14 cellular contexts compared by ENCODE assay signal in genomic region chr9:130940023-130940549, GRCh38. TPM values are rescaled to one million over a fixed set of nuclear protein-coding genes. Genes with fewer than 3 reads are reported as not detected.
A peak's percentile ranks its signal among the peaks of the same experiment; 100 is the strongest.
DNase-seq lines count a peak whose midpoint lies in the region; ATAC-seq and TF ChIP-seq lines count a peak whose summit lies in the region.
"Had no signal": no experiment of that assay in that cellular context is flagged by ENCODE, and none has a peak within 500 bp of the region (broad histone marks: within the 10 kb centered on the region; RNA-seq: fewer than 3 reads in every experiment).

No MANE protein-coding gene starts in this region.

- H3K4me2 ChIP-seq in parathyroid adenoma (ENCODE audit: low read length), result peak overlapping the region; percentile 86
- H3K4me2 ChIP-seq: KMS-11 had no signal

- no peaks in the 10 kb centered on the region for H3K79me2 ChIP-seq in parathyroid adenoma

- no peak for ATAC-seq in HG03159 (IDR thresholded peaks at IDR 0.05; ENCODE audit: unreplicated experiment)

- TF ChIP-seq POLR2A in lower leg skin (IDR thresholded peaks at IDR 0.05), result no peak

- H3K4me1 ChIP-seq in HUES6 (ENCODE audit: control insufficient read depth, insufficient read depth, low read length) (peaks cover 30% of the 10 kb centered on the region), colonic mucosa (peaks cover 4% of the 10 kb centered on the region), parathyroid adenoma (no peaks in the 10 kb centered on the region)

- no peak for TF ChIP-seq CTCF in colonic mucosa (IDR thresholded peaks at IDR 0.05)
- TF ChIP-seq CTCF in parathyroid adenoma (IDR thresholded peaks at IDR 0.05), result no peak
- no peak for TF ChIP-seq CTCF in lower leg skin (IDR thresholded peaks at IDR 0.05)

- H3K27ac ChIP-seq in HUES6 (ENCODE audit: low read depth, low read length), result no peak overlapping the region
- H3K27ac ChIP-seq in colonic mucosa, result no peak overlapping the region
- peak overlapping the region; percentile 42 for H3K27ac ChIP-seq in parathyroid adenoma
- H3K27ac ChIP-seq: KMS-11 had no signal

- whole genome bisulfite sequencing in lower leg skin, 2 donors, result 2 to 3% methylated on average over 32 of the region's 32 CpGs

- H3K9ac ChIP-seq in HUES6 (ENCODE audit: low read length) (no peak overlapping the region), colonic mucosa (ENCODE audit: low read depth in 2 of 2, low read length in 2 of 2) (peak overlapping the region in 1 of 2 donors; percentile 46), parathyroid adenoma (no peak overlapping the region)
- H3K9ac ChIP-seq: KMS-11 had no signal

- H3K9me3 ChIP-seq in HUES6 (ENCODE audit: control insufficient read depth, insufficient read depth, low read depth, low read length) (no peaks in the 10 kb centered on the region), colonic mucosa (no peaks in the 10 kb centered on the region), parathyroid adenoma (ENCODE audit: control insufficient read depth, low read length) (no peaks in the 10 kb centered on the region)

- H3K4me3 ChIP-seq in HUES6 (ENCODE audit: low read depth, low read length), result peak overlapping the region; percentile 67
- peak overlapping the region; percentile 63 for H3K4me3 ChIP-seq in colonic mucosa
- peak overlapping the region; percentile 40 for H3K4me3 ChIP-seq in parathyroid adenoma (ENCODE audit: low read depth, low read length)
- H3K4me3 ChIP-seq in lower leg skin (ENCODE audit: low read depth, poor library complexity, severe bottlenecking), result no peak overlapping the region

- peaks cover 60% of the 10 kb centered on the region for H3K27me3 ChIP-seq in HUES6 (ENCODE audit: control insufficient read depth, insufficient read depth, low read length)
- H3K27me3 ChIP-seq in colonic mucosa, result peaks cover 34% of the 10 kb centered on the region
- no peaks in the 10 kb centered on the region for H3K27me3 ChIP-seq in parathyroid adenoma (ENCODE audit: control insufficient read depth, insufficient read depth, low read length)

- H3K36me3 ChIP-seq in HUES6 (ENCODE audit: control insufficient read depth, insufficient read depth, low read length), result no peaks in the 10 kb centered on the region
- no peaks in the 10 kb centered on the region for H3K36me3 ChIP-seq in colonic mucosa
- H3K36me3 ChIP-seq in parathyroid adenoma (ENCODE audit: control insufficient read depth, insufficient read depth, low read length), result no peaks in the 10 kb centered on the region

- intact Hi-C loops in colonic mucosa (cut with DNase I), result loop anchor here (5.0 kb wide), 4 partner anchors 48 to 238 kb away; no protein-coding TSS in a partner anchor
- intact Hi-C loops in lower leg skin (cut with DNase I; ENCODE audit: low total_unique reads), result loop anchor here (5.0 kb wide), 1 partner anchor 238 kb away; no protein-coding TSS in a partner anchor

- H2AFZ ChIP-seq in parathyroid adenoma, result peak overlapping the region; percentile 64

- DNase-seq in DMS53 (lab: John Stamatoyannopoulos, UW) (peak; percentile 47), DMS53 treated with DMSO at 0.1 percent for 48 hours (lab: John Stamatoyannopoulos, UW; ENCODE audit: unreplicated experiment) (no peak), colonic mucosa (peak; percentile 41), lower leg skin (ENCODE audit: low spot score in 2 of 2) (no peak), NCI-H2196 (lab: John Stamatoyannopoulos, UW; ENCODE audit: unreplicated experiment) (no peak)
- DNase-seq: NCI-H2107, T1000 had no signal

RNA-seq across cellular contexts. Expression of gene FIBCD1, which starts 1.0 kb away (rescaled TPM):
- total RNA-seq in colonic mucosa (10 to 100 TPM in 1 of 2 donors, 1 to 10 TPM in 1; 9.0 to 32.9 TPM), lower leg skin (under 1 TPM in 2 of 4 donors, not detected in 2; 0.17 to 0.42 TPM)
- total RNA-seq: mesenteric fat pad, pulmonary artery endothelial cell had no signal

RNA-seq across cellular contexts. Expression of gene QRFP, which starts 43.5 kb away (rescaled TPM):
- total RNA-seq in colonic mucosa (under 1 TPM in 1 of 2 donors, not detected in 1; 0.77 TPM), lower leg skin (not detected)
- total RNA-seq: A172, mesenteric fat pad, pulmonary artery endothelial cell had no signal

Comparison
In these comparisons a context has a peak if more than half of its experiments do, and no peak if none do; other contexts are left out.
1. DNase-seq: peak in DMS53 (single experiment) and colonic mucosa (single experiment); none in DMS53 treated with DMSO at 0.1 percent for 48 hours (single experiment), lower leg skin (0 of 2) and NCI-H2196 (single experiment).
2. RNA of gene FIBCD1, which starts 1.0 kb away (total RNA-seq): 9.0 to 32.9 TPM in colonic mucosa; 0.17 to 0.42 TPM in lower leg skin; every median in the first group is over 4 times any median in the second.